Comparison of ENCODE assay signal across 8 cellular contexts in the genomic region with DNA sequence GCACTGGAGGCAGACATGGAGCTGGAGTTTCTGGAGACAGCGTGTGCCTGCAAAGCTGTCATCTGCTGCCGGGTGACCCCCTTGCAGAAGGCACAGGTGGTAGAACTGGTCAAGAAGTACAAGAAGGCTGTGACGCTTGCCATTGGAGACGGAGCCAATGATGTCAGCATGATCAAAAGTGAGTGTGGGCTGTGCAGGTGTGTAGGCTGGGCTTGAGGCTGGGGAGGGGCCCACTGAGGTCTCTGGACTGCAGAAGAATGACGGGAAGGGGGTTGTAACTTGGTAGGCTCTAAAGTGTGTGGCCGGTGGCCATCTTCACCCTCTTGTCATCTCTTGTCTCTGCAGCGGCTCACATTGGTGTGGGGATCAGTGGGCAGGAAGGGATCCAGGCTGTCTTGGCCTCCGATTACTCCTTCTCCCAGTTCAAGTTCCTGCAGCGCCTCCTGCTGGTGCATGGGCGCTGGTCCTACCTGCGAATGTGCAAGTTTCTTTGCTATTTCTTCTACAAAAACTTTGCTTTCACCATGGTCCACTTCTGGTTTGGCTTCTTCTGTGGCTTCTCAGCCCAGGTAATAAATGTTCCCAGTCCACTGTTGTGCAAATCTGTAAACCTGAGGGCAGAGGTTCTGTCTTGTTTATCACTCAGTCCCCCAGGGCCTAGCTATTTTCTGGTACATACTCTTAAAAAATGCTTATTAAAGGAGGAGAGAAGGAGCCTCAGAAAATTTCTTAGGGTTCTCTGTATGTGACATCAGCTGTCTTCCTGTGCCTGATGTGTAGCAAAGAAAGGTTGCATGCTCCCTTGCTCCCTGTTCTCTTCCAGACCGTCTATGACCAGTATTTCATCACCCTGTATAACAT. TPM values are rescaled to one million over a fixed set of nuclear protein-coding genes. Genes with fewer than 3 reads are reported as not detected.
A peak's percentile ranks its signal among the peaks of the same experiment; 100 is the strongest.
DNase-seq lines count a peak whose midpoint lies in the region; ATAC-seq and TF ChIP-seq lines count a peak whose summit lies in the region.

No MANE protein-coding gene starts in this region.

- WGBS in smooth muscle cell (ENCODE audit: low lambda C conversion rate): 82% methylated on average over 12 of the region's 12 CpGs

- no peak overlapping the region for H3K4me3 Mint-ChIP-seq in stimulated activated naive B cell treated with anti-CD40 and anti-IgM and Interleukin-4, amounts not matched to agents 10 μg/mL and 1 μg/mL and 100 μg/mL, for 72 hours

- peak; percentile 45; the same call in 1 of the 3 replicates for ATAC-seq in DND-41 (ENCODE audit: insufficient read depth, low read depth)
- no peak for ATAC-seq in stimulated activated naive B cell treated with anti-CD40 and anti-IgM and Interleukin-4, amounts not matched to agents 10 μg/mL and 1 μg/mL and 100 μg/mL, for 72 hours (replicated peaks)

- H3K27ac ChIP-seq in DND-41 (ENCODE audit: low read length) (no peak overlapping the region), fibroblast of lung (ENCODE audit: insufficient read depth, low read length) (no peak overlapping the region), smooth muscle cell (ENCODE audit: low read depth) (no peak overlapping the region)

- H2AFZ ChIP-seq in DND-41 (ENCODE audit: low read depth, low read length) (no peak overlapping the region), fibroblast of lung (ENCODE audit: low read length) (no peak overlapping the region), smooth muscle cell (ENCODE audit: low read depth) (no peak overlapping the region)

- H3K4me1 Mint-ChIP-seq in stimulated activated naive B cell treated with anti-CD40 and anti-IgM and Interleukin-4, amounts not matched to agents 10 μg/mL and 1 μg/mL and 100 μg/mL, for 72 hours: peaks cover 5% of the 10 kb centered on the region in 2 donors

- H3K9me3 Mint-ChIP-seq in stimulated activated naive B cell treated with anti-CD40 and anti-IgM and Interleukin-4, amounts not matched to agents 10 μg/mL and 1 μg/mL and 100 μg/mL, for 72 hours: no peaks in the 10 kb centered on the region

- TF ChIP-seq CTCF in DND-41 (IDR thresholded peaks at IDR 0.05; ENCODE audit: borderline replicate concordance, extremely low read depth, low read length, poor library complexity, severe bottlenecking): peak; percentile 76
- TF ChIP-seq CTCF in fibroblast of lung (conservative IDR thresholded peaks at IDR 0.05 in 1 of 2, IDR thresholded peaks at IDR 0.05 in 1 of 2; ENCODE audit: low read depth in 1 of 2, low read length in 2 of 2): peak; percentile 66 to 72
- peak; percentile 60 for TF ChIP-seq CTCF in smooth muscle cell (IDR thresholded peaks at IDR 0.05; ENCODE audit: borderline replicate concordance, insufficient read depth, poor library complexity, severe bottlenecking)

- no peaks in the 10 kb centered on the region for H3K4me1 ChIP-seq in DND-41 (ENCODE audit: insufficient read depth, low read length)
- H3K4me1 ChIP-seq in fibroblast of lung (ENCODE audit: control insufficient read depth, extremely low read depth, insufficient read depth, low read length): no peaks in the 10 kb centered on the region
- H3K4me1 ChIP-seq in smooth muscle cell (ENCODE audit: low read depth): no peaks in the 10 kb centered on the region

- H3K4me2 ChIP-seq in DND-41 (ENCODE audit: insufficient read depth, low read length): no peak overlapping the region
- no peak overlapping the region for H3K4me2 ChIP-seq in fibroblast of lung (ENCODE audit: extremely low read depth, insufficient read depth, low read length)
- H3K4me2 ChIP-seq in smooth muscle cell: no peak overlapping the region

- H3F3A ChIP-seq in smooth muscle cell (ENCODE audit: low read depth): peaks cover 8% of the 10 kb centered on the region

- H3K36me3 Mint-ChIP-seq in stimulated activated naive B cell treated with anti-CD40 and anti-IgM and Interleukin-4, amounts not matched to agents 10 μg/mL and 1 μg/mL and 100 μg/mL, for 72 hours: peaks cover 67 to 87% of the 10 kb centered on the region in 2 donors

- H3K9ac ChIP-seq in DND-41 (ENCODE audit: low read depth, low read length) (no peak overlapping the region), fibroblast of lung (ENCODE audit: insufficient read depth, low read length) (no peak overlapping the region), smooth muscle cell (ENCODE audit: low read depth) (no peak overlapping the region)

- peak; percentile 55 for DNase-seq in DND-41
- peak; percentile 52 for DNase-seq in NCI-H1694 (lab: John Stamatoyannopoulos, UW)
- peak; percentile 78 for DNase-seq in activated CD8-positive, alpha-beta memory T cell treated with anti-CD3 and anti-CD28 coated beads, Interleukin-2, amount 50 U/mL, for 4 hours
- peak; percentile 26 to 54 for DNase-seq in fibroblast of lung (ENCODE audit: low read depth in 2 of 2)
- DNase-seq in smooth muscle cell (lab: John Stamatoyannopoulos, UW; ENCODE audit: unreplicated experiment): no peak
- DNase-seq in DMS79 treated with DMSO at 0.1 percent for 48 hours (lab: John Stamatoyannopoulos, UW): no peak
- DNase-seq in NOMO-1 treated with DMSO at 0.1 percent for 48 hours (lab: John Stamatoyannopoulos, UW; ENCODE audit: unreplicated experiment): no peak
- no peak for DNase-seq in stimulated activated naive B cell treated with anti-CD40 and anti-IgM and Interleukin-4, amounts not matched to agents 10 μg/mL and 1 μg/mL and 100 μg/mL, for 72 hours

- H3K36me3 ChIP-seq in DND-41 (ENCODE audit: insufficient read depth, low read length): peaks cover 87% of the 10 kb centered on the region
- H3K36me3 ChIP-seq in fibroblast of lung (ENCODE audit: control insufficient read depth, insufficient read depth, low read length): peaks cover 66% of the 10 kb centered on the region
- no peaks in the 10 kb centered on the region for H3K36me3 ChIP-seq in smooth muscle cell (ENCODE audit: low read depth)

- no peaks in the 10 kb centered on the region for H3K27me3 Mint-ChIP-seq in stimulated activated naive B cell treated with anti-CD40 and anti-IgM and Interleukin-4, amounts not matched to agents 10 μg/mL and 1 μg/mL and 100 μg/mL, for 72 hours

- H3K9me3 ChIP-seq in DND-41 (ENCODE audit: insufficient read depth, low read length, severe bottlenecking) (no peaks in the 10 kb centered on the region), fibroblast of lung (ENCODE audit: control insufficient read depth, insufficient read depth, low read depth, low read length) (no peaks in the 10 kb centered on the region), smooth muscle cell (replicated peaks; ENCODE audit: low read depth) (no peaks in the 10 kb centered on the region)

- H3K4me3 ChIP-seq in DND-41 (ENCODE audit: low read depth in 1 of 2, low read length in 2 of 2) (no peak overlapping the region), fibroblast of lung (replicated peaks in 1 of 4; ENCODE audit: control extremely low read depth in 1 of 4, insufficient read depth in 1 of 4, low read depth in 3 of 4, low read length in 4 of 4) (no peak overlapping the region), smooth muscle cell (no peak overlapping the region)

- H3K27ac Mint-ChIP-seq in stimulated activated naive B cell treated with anti-CD40 and anti-IgM and Interleukin-4, amounts not matched to agents 10 μg/mL and 1 μg/mL and 100 μg/mL, for 72 hours: no peak overlapping the region

- H3K27me3 ChIP-seq in DND-41 (ENCODE audit: insufficient read depth, low read length, poor library complexity): no peaks in the 10 kb centered on the region
- no peaks in the 10 kb centered on the region for H3K27me3 ChIP-seq in fibroblast of lung (ENCODE audit: control insufficient read depth, insufficient read depth, low read length)
- no peaks in the 10 kb centered on the region for H3K27me3 ChIP-seq in smooth muscle cell (ENCODE audit: low read depth)

- H3K79me2 ChIP-seq in DND-41 (ENCODE audit: insufficient read depth, low read length) (no peaks in the 10 kb centered on the region), fibroblast of lung (ENCODE audit: control insufficient read depth, insufficient read depth, low read length) (no peaks in the 10 kb centered on the region), smooth muscle cell (ENCODE audit: low read depth) (no peaks in the 10 kb centered on the region)

- peaks cover 4% of the 10 kb centered on the region; the same call in 1 of the 2 replicates for H4K20me1 ChIP-seq in DND-41 (ENCODE audit: insufficient read depth, low read length)
- H4K20me1 ChIP-seq in fibroblast of lung (ENCODE audit: control insufficient read depth, extremely low read depth, insufficient read depth, low read length): no peaks in the 10 kb centered on the region
- peaks cover 9% of the 10 kb centered on the region for H4K20me1 ChIP-seq in smooth muscle cell (ENCODE audit: low read depth)

RNA-seq across cellular contexts. Expression of a gene that starts 19.9 kb away (rescaled TPM):
- total RNA-seq in fibroblast of lung: 177 and 205 TPM in 2 replicates
- 96.7 and 101 TPM in 2 replicates for polyA plus RNA-seq in fibroblast of lung
- polyA plus RNA-seq in fibroblast of lung (2012): 63.0 and 67.4 TPM in 2 replicates
- polyA minus RNA-seq in fibroblast of lung (ENCODE audit: low replicate concordance): 171 and 175 TPM in 2 replicates
- total RNA-seq in smooth muscle cell: 49.1 and 57.6 TPM in 2 replicates
- 19.6 and 20.7 TPM in 2 replicates for polyA plus RNA-seq in smooth muscle cell

RNA-seq across cellular contexts. Expression of a gene that starts 24.3 kb away (rescaled TPM):
- total RNA-seq in fibroblast of lung (not detected in 2 replicates), smooth muscle cell (not detected in 2 replicates)
- polyA plus RNA-seq in fibroblast of lung (not detected in 2 replicates), smooth muscle cell (0.14 TPM in 1 of 2 replicates, not detected in the other)
- polyA plus RNA-seq in fibroblast of lung (2012): not detected in 2 replicates
- polyA minus RNA-seq in fibroblast of lung (ENCODE audit: low replicate concordance): not detected in 2 replicates

RNA-seq across cellular contexts. Expression of a gene that starts 59.9 kb away (rescaled TPM):
- total RNA-seq in fibroblast of lung (12.8 and 21.0 TPM in 2 replicates), smooth muscle cell (1.3 and 1.8 TPM in 2 replicates)
- polyA plus RNA-seq in fibroblast of lung (14.5 and 22.7 TPM in 2 replicates), smooth muscle cell (1.9 TPM in 2 replicates)
- polyA plus RNA-seq in fibroblast of lung (2012): 6.8 and 14.9 TPM in 2 replicates
- 58.6 and 102 TPM in 2 replicates for polyA minus RNA-seq in fibroblast of lung (ENCODE audit: low replicate concordance)

Comparison
In these comparisons a context has a peak if more than half of its experiments do, and no peak if none do; other contexts are left out.
1. DNase-seq: peak in DND-41 (single experiment), NCI-H1694 (single experiment), activated CD8-positive, alpha-beta memory T cell treated with anti-CD3 and anti-CD28 coated beads, Interleukin-2, amount 50 U/mL, for 4 hours (single experiment) and fibroblast of lung (2 of 2); none in smooth muscle cell (single experiment), DMS79 treated with DMSO at 0.1 percent for 48 hours (single experiment), NOMO-1 treated with DMSO at 0.1 percent for 48 hours (single experiment) and stimulated activated naive B cell treated with anti-CD40 and anti-IgM and Interleukin-4, amounts not matched to agents 10 μg/mL and 1 μg/mL and 100 μg/mL, for 72 hours (single experiment).
2. Peak in every context shown above with its lines, with median percentiles within 50 percentile points of each other: CTCF ChIP-seq.